In genomic region chr13:24013189-24013588, GRCh38 we compare ENCODE assay signal across 22 cellular contexts.
DNase-seq lines count a peak whose midpoint lies in the region; ATAC-seq, FAIRE-seq and TF ChIP-seq lines count a peak whose summit lies in the region.
"Had no signal": no experiment of that assay in that cellular context is flagged by ENCODE, and none has a peak within 500 bp of the region (broad histone marks: within the 10 kb centered on the region; RNA-seq: fewer than 3 reads in every experiment).

No MANE protein-coding gene starts in this region.

- DNase-seq in stimulated activated naive CD8-positive, alpha-beta T cell treated with anti-CD3 and anti-CD28 coated beads, Interleukin-15, amount 100 ng/mL, for 72 hours, result no peak
- DNase-seq in stimulated activated naive CD8-positive, alpha-beta T cell treated with anti-CD3 and anti-CD28 coated beads, Interleukin-15, Interleukin-2, amounts not matched to agents 100 U/mL and 50 U/mL, for 24 hours, result no peak
- DNase-seq in T-helper 17 cell (no peak), nephron progenitor cell (no peak), NCI-H1105 treated with DMSO at 0.1 percent for 48 hours (lab: John Stamatoyannopoulos, UW) (no peak), small intestine (no peak)
- DNase-seq: AML-193; BE2C; CD4-positive, alpha-beta memory T cell; CD4-positive, CD25-positive, alpha-beta regulatory T cell; CD8-positive, alpha-beta memory T cell; COR-L47; DMS79 treated with DMSO at 0.1 percent for 48 hours; GF-D8 had no signal

- no peak for ATAC-seq in stimulated activated naive CD8-positive, alpha-beta T cell treated with anti-CD3 and anti-CD28 coated beads, Interleukin-15, amount 100 ng/mL, for 72 hours
- ATAC-seq in stimulated activated naive CD8-positive, alpha-beta T cell treated with anti-CD3 and anti-CD28 coated beads, Interleukin-15, Interleukin-2, amounts not matched to agents 100 U/mL and 50 U/mL, for 24 hours, result no peak
- ATAC-seq in T-helper 17 cell (no peak), HG03378 (IDR thresholded peaks at IDR 0.05; ENCODE audit: unreplicated experiment) (no peak)
- ATAC-seq: A549 had no signal

- no peaks in the 10 kb centered on the region for H3K27me3 Mint-ChIP-seq in stimulated activated naive CD8-positive, alpha-beta T cell treated with anti-CD3 and anti-CD28 coated beads, Interleukin-15, amount 100 ng/mL, for 72 hours
- peaks cover 23% of the 10 kb centered on the region for H3K27me3 Mint-ChIP-seq in T-helper 17 cell
- H3K27me3 Mint-ChIP-seq in nephron progenitor cell (ENCODE audit: low read depth, poor library complexity), result peaks cover 10% of the 10 kb centered on the region
- H3K27me3 Mint-ChIP-seq: CD8-positive, alpha-beta memory T cell had no signal

- H3K4me1 ChIP-seq in small intestine (ENCODE audit: control insufficient read depth in 2 of 2, insufficient read depth in 1 of 2, low read depth in 1 of 2, low read length in 1 of 2), result no peaks in the 10 kb centered on the region
- H3K4me1 ChIP-seq: A549, BE2C, BLaER1 had no signal

- peak overlapping the region; percentile 8 to 82 for H3K27ac Mint-ChIP-seq in stimulated activated naive CD8-positive, alpha-beta T cell treated with anti-CD3 and anti-CD28 coated beads, Interleukin-15, amount 100 ng/mL, for 72 hours
- peak overlapping the region; percentile 34 for H3K27ac Mint-ChIP-seq in T-helper 17 cell
- peak overlapping the region; percentile 46 for H3K27ac Mint-ChIP-seq in nephron progenitor cell
- H3K27ac Mint-ChIP-seq: CD4-positive, alpha-beta memory T cell; CD4-positive, CD25-positive, alpha-beta regulatory T cell; CD8-positive, alpha-beta memory T cell had no signal

- H3K36me3 Mint-ChIP-seq in T-helper 17 cell (ENCODE audit: low read depth), result no peaks in the 10 kb centered on the region
- no peaks in the 10 kb centered on the region for H3K36me3 Mint-ChIP-seq in nephron progenitor cell (ENCODE audit: low read depth)
- H3K36me3 Mint-ChIP-seq: CD14-positive monocyte; CD4-positive, alpha-beta memory T cell; CD4-positive, CD25-positive, alpha-beta regulatory T cell; CD8-positive, alpha-beta memory T cell had no signal

- H3K4me1 Mint-ChIP-seq in stimulated activated naive CD8-positive, alpha-beta T cell treated with anti-CD3 and anti-CD28 coated beads, Interleukin-15, amount 100 ng/mL, for 72 hours, result no peaks in the 10 kb centered on the region
- H3K4me1 Mint-ChIP-seq in T-helper 17 cell (peaks cover 2% of the 10 kb centered on the region), nephron progenitor cell (peaks cover 27% of the 10 kb centered on the region)
- H3K4me1 Mint-ChIP-seq: CD14-positive monocyte; CD4-positive, alpha-beta memory T cell; CD4-positive, CD25-positive, alpha-beta regulatory T cell; CD8-positive, alpha-beta memory T cell had no signal

- no peak for FAIRE-seq in small intestine (lab: Jason Lieb, UNC)
- FAIRE-seq: A549, D721Med, G401.6, GM12891 had no signal

- 82 to 91% (median 87%) methylated on average over 6 of the region's 6 CpGs for WGBS in small intestine, 3 donors

- no peak overlapping the region for H3K4me3 Mint-ChIP-seq in stimulated activated naive CD8-positive, alpha-beta T cell treated with anti-CD3 and anti-CD28 coated beads, Interleukin-15, amount 100 ng/mL, for 72 hours
- H3K4me3 Mint-ChIP-seq in T-helper 17 cell, result no peak overlapping the region
- H3K4me3 Mint-ChIP-seq in nephron progenitor cell, result no peak overlapping the region
- H3K4me3 Mint-ChIP-seq: CD14-positive monocyte; CD4-positive, alpha-beta memory T cell; CD4-positive, CD25-positive, alpha-beta regulatory T cell; CD8-positive, alpha-beta memory T cell had no signal

- no peak overlapping the region for H3K4me3 ChIP-seq in small intestine (ENCODE audit: low read depth in 1 of 2, low read length in 2 of 2)
- H3K4me3 ChIP-seq: A549, BLaER1 had no signal

- no peaks in the 10 kb centered on the region for H3K36me3 ChIP-seq in small intestine (ENCODE audit: control insufficient read depth in 2 of 2, insufficient read depth in 2 of 2, low read length in 2 of 2)
- H3K36me3 ChIP-seq: BE2C, BLaER1 had no signal

- H3K9me3 ChIP-seq in T-helper 17 cell (ENCODE audit: control insufficient read depth, low read length, poor library complexity, severe bottlenecking) (no peaks in the 10 kb centered on the region), small intestine (ENCODE audit: control insufficient read depth, low read depth) (no peaks in the 10 kb centered on the region)
- H3K9me3 ChIP-seq: A549, BE2C, BLaER1 had no signal

- H3K9me3 Mint-ChIP-seq in stimulated activated naive CD8-positive, alpha-beta T cell treated with anti-CD3 and anti-CD28 coated beads, Interleukin-15, amount 100 ng/mL, for 72 hours, result no peaks in the 10 kb centered on the region
- no peaks in the 10 kb centered on the region for H3K9me3 Mint-ChIP-seq in nephron progenitor cell
- H3K9me3 Mint-ChIP-seq: CD14-positive monocyte; CD4-positive, CD25-positive, alpha-beta regulatory T cell; CD8-positive, alpha-beta memory T cell had no signal

- no peak overlapping the region for H3K27ac ChIP-seq in small intestine (ENCODE audit: low read depth in 1 of 2, low read length in 1 of 2)
- H3K27ac ChIP-seq: 22Rv1, A549, BLaER1 had no signal

- no peaks in the 10 kb centered on the region for H3K27me3 ChIP-seq in small intestine (ENCODE audit: control insufficient read depth in 2 of 2, insufficient read depth in 2 of 2, low read length in 2 of 2)
- H3K27me3 ChIP-seq: BLaER1 had no signal

- no peak for TF ChIP-seq CTCF in nephron progenitor cell (IDR thresholded peaks at IDR 0.05)
